Comparison of ENCODE assay signal across 8 cellular contexts in genomic region chr1:15128520-15129313, GRCh38. TPM values are rescaled to one million over a fixed set of nuclear protein-coding genes. Genes with fewer than 3 reads are reported as not detected.
DNase-seq lines count a peak whose midpoint lies in the region; TF ChIP-seq lines count a peak whose summit lies in the region.

No MANE protein-coding gene starts in this region.

- H3K9me3 ChIP-seq in parathyroid adenoma (ENCODE audit: control insufficient read depth, low read length) (no peaks in the 10 kb centered on the region), transverse colon (no peaks in the 10 kb centered on the region)

- no peaks in the 10 kb centered on the region for H4K20me1 ChIP-seq in KMS-11 (ENCODE audit: insufficient read depth)

- H3K27me3 ChIP-seq in KMS-11 (ENCODE audit: insufficient read depth, low read depth) (0 out of 2 replicates have a peak, but pooled peaks cover 2% of the 10 kb centered on the region), parathyroid adenoma (ENCODE audit: control insufficient read depth, insufficient read depth, low read length) (no peaks in the 10 kb centered on the region), transverse colon (no peaks in the 10 kb centered on the region)

- H2AFZ ChIP-seq in KMS-11 (ENCODE audit: low read depth) (no peak overlapping the region), parathyroid adenoma (no peak overlapping the region)

- WGBS in transverse colon (ENCODE audit: low coverage in 1 of 2), 2 donors: 39% methylated on average over 18 of the region's 18 CpGs; no CpG with 5 or more reads in 1 of the 2 donors

- DNase-seq in NCI-H524 (lab: John Stamatoyannopoulos, UW) (peak; percentile 20 to 73), NCI-H524 treated with DMSO at 0.1 percent for 48 hours (lab: John Stamatoyannopoulos, UW) (no peak), SHP77 treated with DMSO at 0.1 percent for 48 hours (lab: John Stamatoyannopoulos, UW) (peak; percentile 24), foreskin fibroblast (peak; percentile 46 to 83), transverse colon (peak; percentile 81)
- peak; percentile 41 for DNase-seq in activated T-helper 9 cell treated with anti-CD3 and anti-CD28 coated beads, Interleukin-2, amount 50 U/mL, for 16 hours (ENCODE audit: low read depth)

- H3K79me2 ChIP-seq in KMS-11 (ENCODE audit: insufficient read depth, low read depth): no peaks in the 10 kb centered on the region
- no peaks in the 10 kb centered on the region for H3K79me2 ChIP-seq in parathyroid adenoma

- H3K36me3 ChIP-seq in KMS-11 (ENCODE audit: insufficient read depth) (no peaks in the 10 kb centered on the region), parathyroid adenoma (ENCODE audit: control insufficient read depth, insufficient read depth, low read length) (no peaks in the 10 kb centered on the region), transverse colon (no peaks in the 10 kb centered on the region)

- intact Hi-C loops in transverse colon (cut with DNase I; ENCODE audit: low total_unique reads): loop anchor here (2.0 to 10.0 kb wide), 2 partner anchors 176 to 306 kb away; partner anchors contain the start of gene CTRC

- H3K27ac ChIP-seq in KMS-11 (no peak overlapping the region), parathyroid adenoma (no peak overlapping the region), transverse colon (no peak overlapping the region)

- no peak for TF ChIP-seq EP300 in transverse colon (IDR thresholded peaks at IDR 0.05; ENCODE audit: low read depth)

- H3K4me2 ChIP-seq in KMS-11: no peak overlapping the region
- no peak overlapping the region for H3K4me2 ChIP-seq in parathyroid adenoma (ENCODE audit: low read length)

- no peak overlapping the region for H3K4me3 ChIP-seq in KMS-11 (IDR thresholded peaks at IDR 0.05; ENCODE audit: insufficient read depth, low read depth, low read length)
- no peak overlapping the region for H3K4me3 ChIP-seq in foreskin fibroblast (ENCODE audit: low read depth in 1 of 2, low read length in 2 of 2)
- no peak overlapping the region for H3K4me3 ChIP-seq in parathyroid adenoma (ENCODE audit: low read depth, low read length)
- H3K4me3 ChIP-seq in transverse colon: no peak overlapping the region

- TF ChIP-seq POLR2A in transverse colon (IDR thresholded peaks at IDR 0.05): no peak

- H3K9ac ChIP-seq in KMS-11 (no peak overlapping the region), parathyroid adenoma (no peak overlapping the region)

- H3K4me1 ChIP-seq in KMS-11 (ENCODE audit: low read depth, poor library complexity, severe bottlenecking): no peaks in the 10 kb centered on the region
- H3K4me1 ChIP-seq in parathyroid adenoma: no peaks in the 10 kb centered on the region
- no peaks in the 10 kb centered on the region for H3K4me1 ChIP-seq in transverse colon

- in situ Hi-C loops in transverse colon (cut with MboI; ENCODE audit: low pct_ligation_motif_present in 1 of 4, low pct_unique_long_range_greater_than_20kb in 1 of 4, low sequenced_read_pairs in 3 of 4): loop anchor here (5.0 to 25.0 kb wide), 3 partner anchors 169 to 309 kb away; partner anchors contain the start of gene CTRC (in 3 of the 4)

- peak; percentile 88 for TF ChIP-seq CTCF in KMS-11 (conservative IDR thresholded peaks at IDR 0.05; ENCODE audit: low read depth, low read length)
- TF ChIP-seq CTCF in foreskin fibroblast (IDR thresholded peaks at IDR 0.05; ENCODE audit: low read depth, low read length): peak; percentile 96
- TF ChIP-seq CTCF in parathyroid adenoma (IDR thresholded peaks at IDR 0.05): peak; percentile 76
- TF ChIP-seq CTCF in transverse colon (IDR thresholded peaks at IDR 0.05): peak; percentile 88 to 93 (median 91)

RNA-seq across cellular contexts. Expression of gene TMEM51, which starts 24.8 kb away (rescaled TPM):
- total RNA-seq in transverse colon: 10 to 100 TPM; 17.7 to 32.9 (median 22.9) TPM
